8 cellular contexts compared by ENCODE assay signal in the genomic region with DNA sequence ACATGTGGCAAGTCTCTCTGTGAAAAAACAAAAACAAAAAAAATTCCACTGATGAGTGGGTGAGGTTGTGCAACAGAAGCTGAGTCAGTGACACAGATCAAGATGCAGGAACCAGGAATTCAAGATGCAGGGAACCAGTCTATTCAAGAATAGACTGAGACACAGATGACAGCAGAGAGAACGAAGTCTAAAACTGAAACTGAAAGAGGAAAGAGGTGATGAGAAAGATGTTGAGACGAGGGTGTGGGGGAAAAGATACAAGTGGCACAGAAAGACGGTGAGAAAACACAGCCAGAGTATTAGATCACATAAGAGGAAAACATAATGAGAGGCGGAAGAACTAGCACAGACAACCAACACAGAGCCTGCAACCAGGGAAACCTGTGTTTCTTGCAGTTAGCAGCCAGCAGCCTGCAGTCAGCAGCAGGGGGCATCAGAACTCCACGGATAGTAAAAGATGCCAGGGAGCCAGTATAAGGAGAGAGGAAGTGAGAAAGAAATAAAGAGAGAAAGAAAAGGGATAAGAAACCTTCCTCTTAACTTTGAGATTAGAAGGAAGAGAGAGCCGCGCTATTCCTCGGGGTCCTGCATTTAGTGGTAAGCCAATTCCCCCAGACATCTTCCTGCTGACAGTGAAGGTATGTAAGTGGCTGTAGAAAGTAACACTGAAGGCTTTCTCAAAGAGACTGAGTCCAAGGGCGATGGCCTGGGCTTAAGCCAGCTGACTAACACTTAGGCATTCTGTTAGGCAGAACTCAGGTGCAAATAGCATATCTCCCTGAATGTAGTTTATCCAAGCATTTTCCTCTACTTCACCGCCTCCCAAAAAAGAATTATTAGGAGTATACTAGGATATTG.
A peak's percentile ranks its signal among the peaks of the same experiment; 100 is the strongest.
DNase-seq lines count a peak whose midpoint lies in the region; TF ChIP-seq lines count a peak whose summit lies in the region.

No MANE protein-coding gene starts in this region.

- H3K4me1 Mint-ChIP-seq in HFFc6 (ENCODE audit: low read depth) = peaks cover 6% of the 10 kb centered on the region; the same call in 1 of the 2 replicates

- no peak overlapping the region for H3K27ac Mint-ChIP-seq in HFFc6

- H3K4me3 ChIP-seq in left ventricle myocardium inferior (peak overlapping the region; percentile 59), prostate gland (peak overlapping the region; percentile 19)

- peak overlapping the region; percentile 67 for H3K27ac ChIP-seq in left ventricle myocardium inferior (replicated peaks)
- H3K27ac ChIP-seq in prostate gland = no peak overlapping the region

- TF ChIP-seq CTCF in GM12872 (IDR thresholded peaks at IDR 0.05; ENCODE audit: insufficient read depth, low read depth, low read length) (peak; percentile 75), HFFc6 (IDR thresholded peaks at IDR 0.05) (peak; percentile 81), left ventricle myocardium inferior (IDR thresholded peaks at IDR 0.05; ENCODE audit: borderline replicate concordance) (peak; percentile 84), prostate gland (IDR thresholded peaks at IDR 0.05) (peak; percentile 44 to 85 (median 68))

- no peaks in the 10 kb centered on the region for H3K27me3 Mint-ChIP-seq in HFFc6 (ENCODE audit: insufficient read depth)

- intact Hi-C loops in left ventricle myocardium inferior (cut with micrococcal nuclease) = loop anchor here (10.0 kb wide), 1 partner anchor 138 kb away; no protein-coding TSS in a partner anchor
- intact Hi-C loops in prostate gland (cut with DNase I) = no loop called here

- WGBS in prostate gland = 17% methylated on average over 10 of the region's 10 CpGs

- H3K9me3 Mint-ChIP-seq in HFFc6 = no peaks in the 10 kb centered on the region; the same call in 1 of the 2 replicates

- no peak for TF ChIP-seq POLR2A in prostate gland (IDR thresholded peaks at IDR 0.05)

- peaks cover 36% of the 10 kb centered on the region for H3K4me1 ChIP-seq in left ventricle myocardium inferior
- H3K4me1 ChIP-seq in prostate gland (replicated peaks) = no peaks in the 10 kb centered on the region

- no peaks in the 10 kb centered on the region for H3K36me3 ChIP-seq in left ventricle myocardium inferior
- H3K36me3 ChIP-seq in prostate gland = no peaks in the 10 kb centered on the region

- DNase-seq in HFFc6 (peak; percentile 86), MV-4-11 (lab: John Stamatoyannopoulos, UW) (peak; percentile 95), SKM-1 treated with dmso at 0.1 percent for 144 hours (lab: John Stamatoyannopoulos, UW; ENCODE audit: unreplicated experiment) (peak; percentile 83), amniotic epithelial cell (ENCODE audit: low read depth) (peak; percentile 19), left ventricle myocardium inferior (peak; percentile 59), prostate gland (ENCODE audit: low spot score) (peak; percentile 67), NCI-H226 (no peak)

- no peak overlapping the region for H3K4me3 Mint-ChIP-seq in HFFc6

- no peaks in the 10 kb centered on the region for H3K36me3 Mint-ChIP-seq in HFFc6 (ENCODE audit: low read depth)

- H3K9me3 ChIP-seq in left ventricle myocardium inferior (replicated peaks) (no peaks in the 10 kb centered on the region), prostate gland (no peaks in the 10 kb centered on the region)

- no peaks in the 10 kb centered on the region for H3K27me3 ChIP-seq in left ventricle myocardium inferior (ENCODE audit: low read depth)
- H3K27me3 ChIP-seq in prostate gland (replicated peaks; ENCODE audit: insufficient read depth) = no peaks in the 10 kb centered on the region
